Comparison of ENCODE assay signal across 2 cellular contexts in the genomic region with DNA sequence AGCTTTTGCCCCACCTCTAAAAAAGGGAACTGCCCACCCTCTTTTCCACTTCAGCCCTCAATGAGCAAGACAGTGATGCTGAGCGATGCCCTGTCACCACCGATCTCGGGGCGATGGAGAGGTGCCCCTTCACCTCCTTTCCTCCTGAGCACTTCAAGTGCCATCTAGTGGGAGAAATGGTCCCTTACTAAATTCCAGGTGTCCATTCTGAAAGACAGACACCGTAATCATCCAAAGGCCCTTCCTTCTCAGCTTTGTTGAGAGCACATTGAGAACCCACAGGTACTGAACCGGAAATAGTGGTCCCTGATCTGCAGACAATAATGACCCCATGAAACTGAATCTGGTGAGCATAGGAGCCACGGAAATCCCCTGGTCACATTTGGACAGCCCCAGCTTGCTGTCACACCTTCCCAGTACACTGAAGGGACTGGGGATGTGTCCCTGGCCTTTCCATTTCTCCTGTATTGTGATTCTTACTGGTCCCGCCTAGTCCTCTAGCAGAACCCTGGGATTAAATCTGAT.
TF ChIP-seq lines count a peak whose summit lies in the region.

No MANE protein-coding gene starts in this region.

TF ChIP-seq in HCT116, 20 proteins besides CTCF, POLR2A, EP300 and RAD21:
- no peak for TF ChIP-seq POLR2AphosphoS5 (IDR thresholded peaks at IDR 0.05; ENCODE audit: low read depth, low read length)
- TF ChIP-seq SIN3A (IDR thresholded peaks at IDR 0.05; ENCODE audit: low read depth), result no peak
- no peak for TF ChIP-seq ZNF274 (IDR thresholded peaks at IDR 0.05; ENCODE audit: low read depth, low read length)
- TF ChIP-seq, protein P1, sequence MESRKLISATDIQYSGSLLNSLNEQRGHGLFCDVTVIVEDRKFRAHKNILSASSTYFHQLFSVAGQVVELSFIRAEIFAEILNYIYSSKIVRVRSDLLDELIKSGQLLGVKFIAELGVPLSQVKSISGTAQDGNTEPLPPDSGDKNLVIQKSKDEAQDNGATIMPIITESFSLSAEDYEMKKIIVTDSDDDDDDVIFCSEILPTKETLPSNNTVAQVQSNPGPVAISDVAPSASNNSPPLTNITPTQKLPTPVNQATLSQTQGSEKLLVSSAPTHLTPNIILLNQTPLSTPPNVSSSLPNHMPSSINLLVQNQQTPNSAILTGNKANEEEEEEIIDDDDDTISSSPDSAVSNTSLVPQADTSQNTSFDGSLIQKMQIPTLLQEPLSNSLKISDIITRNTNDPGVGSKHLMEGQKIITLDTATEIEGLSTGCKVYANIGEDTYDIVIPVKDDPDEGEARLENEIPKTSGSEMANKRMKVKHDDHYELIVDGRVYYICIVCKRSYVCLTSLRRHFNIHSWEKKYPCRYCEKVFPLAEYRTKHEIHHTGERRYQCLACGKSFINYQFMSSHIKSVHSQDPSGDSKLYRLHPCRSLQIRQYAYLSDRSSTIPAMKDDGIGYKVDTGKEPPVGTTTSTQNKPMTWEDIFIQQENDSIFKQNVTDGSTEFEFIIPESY (IDR thresholded peaks at IDR 0.05; ENCODE audit: extremely low read depth, insufficient replicate concordance, low read length), result no peak
- no peak for TF ChIP-seq EZH2 (IDR thresholded peaks at IDR 0.05)
- TF ChIP-seq CBX3 (IDR thresholded peaks at IDR 0.05; ENCODE audit: low read depth), result no peak
- no peak for TF ChIP-seq FOSL1 (IDR thresholded peaks at IDR 0.05; ENCODE audit: low read depth)
- TF ChIP-seq ELF1 (IDR thresholded peaks at IDR 0.05; ENCODE audit: borderline replicate concordance, low read depth), result no peak
- TF ChIP-seq, protein P2, sequence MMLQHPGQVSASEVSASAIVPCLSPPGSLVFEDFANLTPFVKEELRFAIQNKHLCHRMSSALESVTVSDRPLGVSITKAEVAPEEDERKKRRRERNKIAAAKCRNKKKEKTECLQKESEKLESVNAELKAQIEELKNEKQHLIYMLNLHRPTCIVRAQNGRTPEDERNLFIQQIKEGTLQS (IDR thresholded peaks at IDR 0.05), result no peak
- no peak for TF ChIP-seq EGR1 (IDR thresholded peaks at IDR 0.05; ENCODE audit: low read depth)
- no peak for TF ChIP-seq JUND (IDR thresholded peaks at IDR 0.05)
- TF ChIP-seq CEBPB (IDR thresholded peaks at IDR 0.05; ENCODE audit: low read depth), result no peak
- no peak for TF ChIP-seq SP1 (IDR thresholded peaks at IDR 0.05; ENCODE audit: low read depth)
- TF ChIP-seq, protein P3, sequence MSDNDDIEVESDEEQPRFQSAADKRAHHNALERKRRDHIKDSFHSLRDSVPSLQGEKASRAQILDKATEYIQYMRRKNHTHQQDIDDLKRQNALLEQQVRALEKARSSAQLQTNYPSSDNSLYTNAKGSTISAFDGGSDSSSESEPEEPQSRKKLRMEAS (IDR thresholded peaks at IDR 0.05), result no peak
- no peak for TF ChIP-seq SRF (IDR thresholded peaks at IDR 0.05; ENCODE audit: low read depth)
- TF ChIP-seq, protein P4, sequence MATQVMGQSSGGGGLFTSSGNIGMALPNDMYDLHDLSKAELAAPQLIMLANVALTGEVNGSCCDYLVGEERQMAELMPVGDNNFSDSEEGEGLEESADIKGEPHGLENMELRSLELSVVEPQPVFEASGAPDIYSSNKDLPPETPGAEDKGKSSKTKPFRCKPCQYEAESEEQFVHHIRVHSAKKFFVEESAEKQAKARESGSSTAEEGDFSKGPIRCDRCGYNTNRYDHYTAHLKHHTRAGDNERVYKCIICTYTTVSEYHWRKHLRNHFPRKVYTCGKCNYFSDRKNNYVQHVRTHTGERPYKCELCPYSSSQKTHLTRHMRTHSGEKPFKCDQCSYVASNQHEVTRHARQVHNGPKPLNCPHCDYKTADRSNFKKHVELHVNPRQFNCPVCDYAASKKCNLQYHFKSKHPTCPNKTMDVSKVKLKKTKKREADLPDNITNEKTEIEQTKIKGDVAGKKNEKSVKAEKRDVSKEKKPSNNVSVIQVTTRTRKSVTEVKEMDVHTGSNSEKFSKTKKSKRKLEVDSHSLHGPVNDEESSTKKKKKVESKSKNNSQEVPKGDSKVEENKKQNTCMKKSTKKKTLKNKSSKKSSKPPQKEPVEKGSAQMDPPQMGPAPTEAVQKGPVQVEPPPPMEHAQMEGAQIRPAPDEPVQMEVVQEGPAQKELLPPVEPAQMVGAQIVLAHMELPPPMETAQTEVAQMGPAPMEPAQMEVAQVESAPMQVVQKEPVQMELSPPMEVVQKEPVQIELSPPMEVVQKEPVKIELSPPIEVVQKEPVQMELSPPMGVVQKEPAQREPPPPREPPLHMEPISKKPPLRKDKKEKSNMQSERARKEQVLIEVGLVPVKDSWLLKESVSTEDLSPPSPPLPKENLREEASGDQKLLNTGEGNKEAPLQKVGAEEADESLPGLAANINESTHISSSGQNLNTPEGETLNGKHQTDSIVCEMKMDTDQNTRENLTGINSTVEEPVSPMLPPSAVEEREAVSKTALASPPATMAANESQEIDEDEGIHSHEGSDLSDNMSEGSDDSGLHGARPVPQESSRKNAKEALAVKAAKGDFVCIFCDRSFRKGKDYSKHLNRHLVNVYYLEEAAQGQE (IDR thresholded peaks at IDR 0.05; ENCODE audit: low read depth), result no peak
- TF ChIP-seq ZFX (IDR thresholded peaks at IDR 0.05), result no peak
- no peak for TF ChIP-seq EZH2phosphoT487 (IDR thresholded peaks at IDR 0.05; ENCODE audit: borderline replicate concordance)
- no peak for TF ChIP-seq YY1 (IDR thresholded peaks at IDR 0.05; ENCODE audit: extremely low read depth, insufficient replicate concordance, low read depth, low read length)
TF ChIP-seq in HCT116: peak in this region for 0.

TF ChIP-seq in endothelial cell of umbilical vein, 7 proteins besides CTCF, POLR2A, EP300 and RAD21:
- TF ChIP-seq MYC (IDR thresholded peaks at IDR 0.05; ENCODE audit: low read depth, low read length) (no peak), GATA2 (IDR thresholded peaks at IDR 0.05; ENCODE audit: insufficient read depth, insufficient read length, low read depth, low read length) (no peak), FOS (IDR thresholded peaks at IDR 0.05; ENCODE audit: borderline replicate concordance, insufficient read depth, low read length) (no peak), POLR2AphosphoS5 (IDR thresholded peaks at IDR 0.05; ENCODE audit: insufficient read depth, low read depth, low read length) (no peak), EZH2 (IDR thresholded peaks at IDR 0.05; ENCODE audit: borderline replicate concordance, low read depth, low read length, severe bottlenecking) (no peak), JUN (IDR thresholded peaks at IDR 0.05; ENCODE audit: borderline replicate concordance, insufficient read depth, insufficient read length, low read depth) (no peak)
- TF ChIP-seq, protein P3 (IDR thresholded peaks at IDR 0.05; ENCODE audit: insufficient read depth, insufficient read length), result no peak
